1 cellular context compared by ENCODE assay signal in the genomic region with DNA sequence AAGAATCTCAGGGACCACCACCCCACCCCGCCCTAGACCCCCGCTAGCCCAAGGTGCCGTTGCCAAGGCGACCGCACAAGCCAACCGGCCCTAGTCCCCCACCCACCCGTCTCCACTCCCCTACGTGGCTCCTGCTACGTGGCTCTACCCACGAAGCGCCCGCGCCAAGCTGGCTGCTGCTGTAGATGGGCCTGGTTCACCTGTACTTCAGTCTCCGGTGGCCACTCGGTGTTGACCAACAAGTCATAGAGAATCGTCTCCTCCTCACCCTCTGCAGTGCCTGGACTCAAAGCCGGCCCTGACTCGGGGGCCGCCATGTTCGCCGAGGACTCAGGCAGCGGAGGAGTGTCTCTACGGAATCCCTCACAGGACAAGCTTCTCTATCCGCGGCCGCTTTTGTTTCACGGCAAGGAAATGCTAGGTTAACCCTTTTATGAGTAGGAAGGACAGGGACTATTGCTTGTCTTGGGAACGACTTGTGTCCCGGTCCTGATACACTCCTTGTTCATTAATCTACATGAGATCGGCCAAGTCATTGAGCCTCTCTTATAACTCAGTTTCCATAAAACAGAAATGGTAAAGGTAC.
A peak's percentile ranks its signal among the peaks of the same experiment; 100 is the strongest.
TF ChIP-seq lines count a peak whose summit lies in the region.

A gene (minus strand): TSS at position 347 of the 586 bp plus-strand sequence. CDS start 30 bp downstream, at position 317.

TF ChIP-seq in K562, 482 proteins besides CTCF, POLR2A, EP300 and RAD21 (continued from another document and continues in another):
- TF ChIP-seq, protein P1, sequence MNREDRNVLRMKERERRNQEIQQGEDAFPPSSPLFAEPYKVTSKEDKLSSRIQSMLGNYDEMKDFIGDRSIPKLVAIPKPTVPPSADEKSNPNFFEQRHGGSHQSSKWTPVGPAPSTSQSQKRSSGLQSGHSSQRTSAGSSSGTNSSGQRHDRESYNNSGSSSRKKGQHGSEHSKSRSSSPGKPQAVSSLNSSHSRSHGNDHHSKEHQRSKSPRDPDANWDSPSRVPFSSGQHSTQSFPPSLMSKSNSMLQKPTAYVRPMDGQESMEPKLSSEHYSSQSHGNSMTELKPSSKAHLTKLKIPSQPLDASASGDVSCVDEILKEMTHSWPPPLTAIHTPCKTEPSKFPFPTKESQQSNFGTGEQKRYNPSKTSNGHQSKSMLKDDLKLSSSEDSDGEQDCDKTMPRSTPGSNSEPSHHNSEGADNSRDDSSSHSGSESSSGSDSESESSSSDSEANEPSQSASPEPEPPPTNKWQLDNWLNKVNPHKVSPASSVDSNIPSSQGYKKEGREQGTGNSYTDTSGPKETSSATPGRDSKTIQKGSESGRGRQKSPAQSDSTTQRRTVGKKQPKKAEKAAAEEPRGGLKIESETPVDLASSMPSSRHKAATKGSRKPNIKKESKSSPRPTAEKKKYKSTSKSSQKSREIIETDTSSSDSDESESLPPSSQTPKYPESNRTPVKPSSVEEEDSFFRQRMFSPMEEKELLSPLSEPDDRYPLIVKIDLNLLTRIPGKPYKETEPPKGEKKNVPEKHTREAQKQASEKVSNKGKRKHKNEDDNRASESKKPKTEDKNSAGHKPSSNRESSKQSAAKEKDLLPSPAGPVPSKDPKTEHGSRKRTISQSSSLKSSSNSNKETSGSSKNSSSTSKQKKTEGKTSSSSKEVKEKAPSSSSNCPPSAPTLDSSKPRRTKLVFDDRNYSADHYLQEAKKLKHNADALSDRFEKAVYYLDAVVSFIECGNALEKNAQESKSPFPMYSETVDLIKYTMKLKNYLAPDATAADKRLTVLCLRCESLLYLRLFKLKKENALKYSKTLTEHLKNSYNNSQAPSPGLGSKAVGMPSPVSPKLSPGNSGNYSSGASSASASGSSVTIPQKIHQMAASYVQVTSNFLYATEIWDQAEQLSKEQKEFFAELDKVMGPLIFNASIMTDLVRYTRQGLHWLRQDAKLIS (CRISPR knock-in tag; IDR thresholded peaks at IDR 0.05), result 0 out of 2 replicates have a peak, but pooled peaks have one; percentile 82
- TF ChIP-seq ZNF561 (CRISPR knock-in tag; conservative IDR thresholded peaks at IDR 0.05) (no peak), RBFOX2 (IDR thresholded peaks at IDR 0.05; ENCODE audit: low read depth, low read length) (peak; percentile 76), NFRKB (IDR thresholded peaks at IDR 0.05; ENCODE audit: low read depth) (peak; percentile 93), SMARCC2 (IDR thresholded peaks at IDR 0.05; ENCODE audit: low read depth) (no peak), JUN (IDR thresholded peaks at IDR 0.05; ENCODE audit: borderline replicate concordance, low read depth, low read length) (peak; percentile 32; the same call in 1 of the 2 replicates), JUN (CRISPR knock-in tag; IDR thresholded peaks at IDR 0.05; ENCODE audit: borderline replicate concordance) (no peak), PHB (CRISPR knock-in tag; IDR thresholded peaks at IDR 0.05) (no peak), THRAP3 (IDR thresholded peaks at IDR 0.05; ENCODE audit: borderline replicate concordance) (no peak), SAFB2 (IDR thresholded peaks at IDR 0.05; ENCODE audit: borderline replicate concordance, low read depth, low read length, severe bottlenecking) (no peak), TAF7 (tag; IDR thresholded peaks at IDR 0.05) (peak; percentile 81), MAFK (IDR thresholded peaks at IDR 0.05; ENCODE audit: low read length) (peak; percentile 11; the same call in 1 of the 2 replicates), FOXK2 (conservative IDR thresholded peaks at IDR 0.05 in 1 of 2, IDR thresholded peaks at IDR 0.05 in 1 of 2; ENCODE audit: low read depth in 2 of 2) (0 out of 4 replicates have a peak, but pooled peaks of 1 of the 2 experiments have one; percentile 9), NFIC (IDR thresholded peaks at IDR 0.05) (peak; percentile 34; the same call in 1 of the 2 replicates), COPS2 (conservative IDR thresholded peaks at IDR 0.05) (no peak), NCOA2 (IDR thresholded peaks at IDR 0.05; ENCODE audit: partially characterized antibody in 2 of 2) (peak in 1 of 2 experiments; percentile 53), ADNP (tag; IDR thresholded peaks at IDR 0.05) (no peak), ZBTB8A (IDR thresholded peaks at IDR 0.05; ENCODE audit: partially characterized antibody) (peak; percentile 63), JUND (IDR thresholded peaks at IDR 0.05; ENCODE audit: borderline replicate concordance, low read depth, low read length) (peak; percentile 66), JUND (tag; IDR thresholded peaks at IDR 0.05; ENCODE audit: borderline replicate concordance, low read depth, low read length) (0 out of 3 replicates have a peak, but pooled peaks have one; percentile 3), ZNF41 (CRISPR knock-in tag; conservative IDR thresholded peaks at IDR 0.05) (0 out of 2 replicates have a peak, but pooled peaks have one; percentile 6), GTF2E2 (tag; IDR thresholded peaks at IDR 0.05) (peak; percentile 66; the same call in 1 of the 2 replicates), GATAD2B (IDR thresholded peaks at IDR 0.05; ENCODE audit: borderline replicate concordance) (peak; percentile 68; the same call in 1 of the 2 replicates), LCOR (CRISPR knock-in tag; IDR thresholded peaks at IDR 0.05) (peak; percentile 50; the same call in 1 of the 2 replicates), CXXC5 (CRISPR knock-in tag; IDR thresholded peaks at IDR 0.05) (peak; percentile 63), ELF4 (CRISPR knock-in tag; IDR thresholded peaks at IDR 0.05) (no peak), SIN3A (IDR thresholded peaks at IDR 0.05; ENCODE audit: borderline replicate concordance in 2 of 2, control insufficient read depth in 1 of 2, low read depth in 2 of 2, low read length in 2 of 2) (0 out of 4 replicates have a peak, but pooled peaks have one; percentile 25 to 33), HDAC3 (IDR thresholded peaks at IDR 0.05; ENCODE audit: borderline replicate concordance, partially characterized antibody) (peak; percentile 63), NFIX (CRISPR knock-in tag; IDR thresholded peaks at IDR 0.05; ENCODE audit: low read depth) (no peak), NELFE (IDR thresholded peaks at IDR 0.05; ENCODE audit: insufficient read depth, insufficient read length) (no peak), ELF2 (CRISPR knock-in tag; IDR thresholded peaks at IDR 0.05) (no peak), TOE1 (IDR thresholded peaks at IDR 0.05; ENCODE audit: borderline replicate concordance) (peak; percentile 72; the same call in 1 of the 2 replicates), TOE1 (CRISPR knock-in tag; IDR thresholded peaks at IDR 0.05; ENCODE audit: borderline replicate concordance, low read depth) (no peak), C11orf30 (IDR thresholded peaks at IDR 0.05; ENCODE audit: low read depth) (peak; percentile 80), ZNF785 (CRISPR knock-in tag; IDR thresholded peaks at IDR 0.05) (no peak), ZC3H8 (IDR thresholded peaks at IDR 0.05) (no peak), ZNF583 (CRISPR knock-in tag; IDR thresholded peaks at IDR 0.05) (0 out of 2 replicates have a peak, but pooled peaks have one; percentile 40), TRIM24 (IDR thresholded peaks at IDR 0.05) (no peak; a peak in 1 of 4 replicates), ZNF384 (IDR thresholded peaks at IDR 0.05; ENCODE audit: low read depth, low read length) (peak; percentile 10; the same call in 1 of the 2 replicates), ASH1L (IDR thresholded peaks at IDR 0.05; ENCODE audit: borderline replicate concordance, low read depth, partially characterized antibody) (no peak), RBM34 (IDR thresholded peaks at IDR 0.05; ENCODE audit: borderline replicate concordance, insufficient read depth, low read length) (no peak), TAF1 (IDR thresholded peaks at IDR 0.05; ENCODE audit: control insufficient read depth, extremely low read depth, insufficient read depth, low read length, severe bottlenecking) (peak; percentile 93), TCF7L2 (IDR thresholded peaks at IDR 0.05; ENCODE audit: low read depth, low read length) (no peak), ZNF232 (CRISPR knock-in tag; IDR thresholded peaks at IDR 0.05) (no peak), CHCHD3 (CRISPR knock-in tag; IDR thresholded peaks at IDR 0.05) (no peak), ZNF23 (CRISPR knock-in tag; IDR thresholded peaks at IDR 0.05) (0 out of 2 replicates have a peak, but pooled peaks have one; percentile 9), ZSCAN32 (CRISPR knock-in tag; IDR thresholded peaks at IDR 0.05) (no peak), HCFC1 (IDR thresholded peaks at IDR 0.05; ENCODE audit: low read depth, low read length) (peak; percentile 70)
- TF ChIP-seq, protein P2, sequence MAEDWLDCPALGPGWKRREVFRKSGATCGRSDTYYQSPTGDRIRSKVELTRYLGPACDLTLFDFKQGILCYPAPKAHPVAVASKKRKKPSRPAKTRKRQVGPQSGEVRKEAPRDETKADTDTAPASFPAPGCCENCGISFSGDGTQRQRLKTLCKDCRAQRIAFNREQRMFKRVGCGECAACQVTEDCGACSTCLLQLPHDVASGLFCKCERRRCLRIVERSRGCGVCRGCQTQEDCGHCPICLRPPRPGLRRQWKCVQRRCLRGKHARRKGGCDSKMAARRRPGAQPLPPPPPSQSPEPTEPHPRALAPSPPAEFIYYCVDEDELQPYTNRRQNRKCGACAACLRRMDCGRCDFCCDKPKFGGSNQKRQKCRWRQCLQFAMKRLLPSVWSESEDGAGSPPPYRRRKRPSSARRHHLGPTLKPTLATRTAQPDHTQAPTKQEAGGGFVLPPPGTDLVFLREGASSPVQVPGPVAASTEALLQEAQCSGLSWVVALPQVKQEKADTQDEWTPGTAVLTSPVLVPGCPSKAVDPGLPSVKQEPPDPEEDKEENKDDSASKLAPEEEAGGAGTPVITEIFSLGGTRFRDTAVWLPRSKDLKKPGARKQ (CRISPR knock-in tag; IDR thresholded peaks at IDR 0.05), result no peak
- TF ChIP-seq, protein P3, sequence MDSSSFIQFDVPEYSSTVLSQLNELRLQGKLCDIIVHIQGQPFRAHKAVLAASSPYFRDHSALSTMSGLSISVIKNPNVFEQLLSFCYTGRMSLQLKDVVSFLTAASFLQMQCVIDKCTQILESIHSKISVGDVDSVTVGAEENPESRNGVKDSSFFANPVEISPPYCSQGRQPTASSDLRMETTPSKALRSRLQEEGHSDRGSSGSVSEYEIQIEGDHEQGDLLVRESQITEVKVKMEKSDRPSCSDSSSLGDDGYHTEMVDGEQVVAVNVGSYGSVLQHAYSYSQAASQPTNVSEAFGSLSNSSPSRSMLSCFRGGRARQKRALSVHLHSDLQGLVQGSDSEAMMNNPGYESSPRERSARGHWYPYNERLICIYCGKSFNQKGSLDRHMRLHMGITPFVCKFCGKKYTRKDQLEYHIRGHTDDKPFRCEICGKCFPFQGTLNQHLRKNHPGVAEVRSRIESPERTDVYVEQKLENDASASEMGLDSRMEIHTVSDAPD (CRISPR knock-in tag; IDR thresholded peaks at IDR 0.05), result no peak
- TF ChIP-seq, protein P4, sequence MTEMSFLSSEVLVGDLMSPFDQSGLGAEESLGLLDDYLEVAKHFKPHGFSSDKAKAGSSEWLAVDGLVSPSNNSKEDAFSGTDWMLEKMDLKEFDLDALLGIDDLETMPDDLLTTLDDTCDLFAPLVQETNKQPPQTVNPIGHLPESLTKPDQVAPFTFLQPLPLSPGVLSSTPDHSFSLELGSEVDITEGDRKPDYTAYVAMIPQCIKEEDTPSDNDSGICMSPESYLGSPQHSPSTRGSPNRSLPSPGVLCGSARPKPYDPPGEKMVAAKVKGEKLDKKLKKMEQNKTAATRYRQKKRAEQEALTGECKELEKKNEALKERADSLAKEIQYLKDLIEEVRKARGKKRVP (CRISPR knock-in tag; IDR thresholded peaks at IDR 0.05), result no peak
- TF ChIP-seq, protein P5, sequence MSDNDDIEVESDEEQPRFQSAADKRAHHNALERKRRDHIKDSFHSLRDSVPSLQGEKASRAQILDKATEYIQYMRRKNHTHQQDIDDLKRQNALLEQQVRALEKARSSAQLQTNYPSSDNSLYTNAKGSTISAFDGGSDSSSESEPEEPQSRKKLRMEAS (CRISPR knock-in tag; IDR thresholded peaks at IDR 0.05), result no peak
- TF ChIP-seq, protein P6, sequence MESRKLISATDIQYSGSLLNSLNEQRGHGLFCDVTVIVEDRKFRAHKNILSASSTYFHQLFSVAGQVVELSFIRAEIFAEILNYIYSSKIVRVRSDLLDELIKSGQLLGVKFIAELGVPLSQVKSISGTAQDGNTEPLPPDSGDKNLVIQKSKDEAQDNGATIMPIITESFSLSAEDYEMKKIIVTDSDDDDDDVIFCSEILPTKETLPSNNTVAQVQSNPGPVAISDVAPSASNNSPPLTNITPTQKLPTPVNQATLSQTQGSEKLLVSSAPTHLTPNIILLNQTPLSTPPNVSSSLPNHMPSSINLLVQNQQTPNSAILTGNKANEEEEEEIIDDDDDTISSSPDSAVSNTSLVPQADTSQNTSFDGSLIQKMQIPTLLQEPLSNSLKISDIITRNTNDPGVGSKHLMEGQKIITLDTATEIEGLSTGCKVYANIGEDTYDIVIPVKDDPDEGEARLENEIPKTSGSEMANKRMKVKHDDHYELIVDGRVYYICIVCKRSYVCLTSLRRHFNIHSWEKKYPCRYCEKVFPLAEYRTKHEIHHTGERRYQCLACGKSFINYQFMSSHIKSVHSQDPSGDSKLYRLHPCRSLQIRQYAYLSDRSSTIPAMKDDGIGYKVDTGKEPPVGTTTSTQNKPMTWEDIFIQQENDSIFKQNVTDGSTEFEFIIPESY (CRISPR knock-in tag; IDR thresholded peaks at IDR 0.05), result 0 out of 2 replicates have a peak, but pooled peaks have one; percentile 39
- TF ChIP-seq, protein P7, sequence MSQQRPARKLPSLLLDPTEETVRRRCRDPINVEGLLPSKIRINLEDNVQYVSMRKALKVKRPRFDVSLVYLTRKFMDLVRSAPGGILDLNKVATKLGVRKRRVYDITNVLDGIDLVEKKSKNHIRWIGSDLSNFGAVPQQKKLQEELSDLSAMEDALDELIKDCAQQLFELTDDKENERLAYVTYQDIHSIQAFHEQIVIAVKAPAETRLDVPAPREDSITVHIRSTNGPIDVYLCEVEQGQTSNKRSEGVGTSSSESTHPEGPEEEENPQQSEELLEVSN (IDR thresholded peaks at IDR 0.05; ENCODE audit: borderline replicate concordance in 1 of 2, extremely low read depth in 1 of 2, insufficient read depth in 1 of 2, insufficient read length in 1 of 2, low read depth in 1 of 2, low read length in 1 of 2, poor library complexity in 1 of 2, severe bottlenecking in 1 of 2), result peak; percentile 14 to 24
- TF ChIP-seq, protein P8, sequence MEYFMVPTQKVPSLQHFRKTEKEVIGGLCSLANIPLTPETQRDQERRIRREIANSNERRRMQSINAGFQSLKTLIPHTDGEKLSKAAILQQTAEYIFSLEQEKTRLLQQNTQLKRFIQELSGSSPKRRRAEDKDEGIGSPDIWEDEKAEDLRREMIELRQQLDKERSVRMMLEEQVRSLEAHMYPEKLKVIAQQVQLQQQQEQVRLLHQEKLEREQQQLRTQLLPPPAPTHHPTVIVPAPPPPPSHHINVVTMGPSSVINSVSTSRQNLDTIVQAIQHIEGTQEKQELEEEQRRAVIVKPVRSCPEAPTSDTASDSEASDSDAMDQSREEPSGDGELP (CRISPR knock-in tag; IDR thresholded peaks at IDR 0.05; ENCODE audit: borderline replicate concordance), result peak; percentile 56; the same call in 1 of the 2 replicates
- TF ChIP-seq, protein P9, sequence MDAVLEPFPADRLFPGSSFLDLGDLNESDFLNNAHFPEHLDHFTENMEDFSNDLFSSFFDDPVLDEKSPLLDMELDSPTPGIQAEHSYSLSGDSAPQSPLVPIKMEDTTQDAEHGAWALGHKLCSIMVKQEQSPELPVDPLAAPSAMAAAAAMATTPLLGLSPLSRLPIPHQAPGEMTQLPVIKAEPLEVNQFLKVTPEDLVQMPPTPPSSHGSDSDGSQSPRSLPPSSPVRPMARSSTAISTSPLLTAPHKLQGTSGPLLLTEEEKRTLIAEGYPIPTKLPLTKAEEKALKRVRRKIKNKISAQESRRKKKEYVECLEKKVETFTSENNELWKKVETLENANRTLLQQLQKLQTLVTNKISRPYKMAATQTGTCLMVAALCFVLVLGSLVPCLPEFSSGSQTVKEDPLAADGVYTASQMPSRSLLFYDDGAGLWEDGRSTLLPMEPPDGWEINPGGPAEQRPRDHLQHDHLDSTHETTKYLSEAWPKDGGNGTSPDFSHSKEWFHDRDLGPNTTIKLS (IDR thresholded peaks at IDR 0.05; ENCODE audit: borderline replicate concordance, low read depth), result peak; percentile 76
